In genomic region chr17:41773731-41774193, GRCh38 we compare ENCODE assay signal across 11 cellular contexts. TPM values are rescaled to one million over a fixed set of nuclear protein-coding genes. Genes with fewer than 3 reads are reported as not detected.
DNase-seq lines count a peak whose midpoint lies in the region; ATAC-seq and TF ChIP-seq lines count a peak whose summit lies in the region.
"Had no signal": no experiment of that assay in that cellular context is flagged by ENCODE, and none has a peak within 500 bp of the region (broad histone marks: within the 10 kb centered on the region; RNA-seq: fewer than 3 reads in every experiment).

No MANE protein-coding gene starts in this region.

- H3K4me3 ChIP-seq in astrocyte of the spinal cord (ENCODE audit: low read depth, low read length): no peak overlapping the region

- intact Hi-C loops in Calu3 (cut with micrococcal nuclease; ENCODE audit: unreplicated experiment): loop anchor here (1.0 to 5.0 kb wide), 2 partner anchors 28 to 36 kb away; no protein-coding TSS in a partner anchor

- ATAC-seq in HG03159 (IDR thresholded peaks at IDR 0.05; ENCODE audit: unreplicated experiment): no peak
- ATAC-seq in HG03196 (IDR thresholded peaks at IDR 0.05; ENCODE audit: unreplicated experiment): no peak
- no peak for ATAC-seq in HG02938 (IDR thresholded peaks at IDR 0.05; ENCODE audit: unreplicated experiment)
- ATAC-seq: stimulated activated effector memory CD8-positive, alpha-beta T cell treated with anti-CD3 and anti-CD28 coated beads, Interleukin-12 subunit alpha, Interleukin-12 subunit beta, amount 100 ng/mL, for 72 hours had no signal

- CTCF ChIA-PET in Calu3 (lab: Charles Lee): interaction anchor here (0.6 to 7.3 kb wide), 9 partner anchors 10 to 1966 kb away, joined by 3 to 63 read pairs (median 5); partner anchors contain the start of gene JUP

- H3K36me3 Mint-ChIP-seq in Calu3 (ENCODE audit: insufficient read depth, unreplicated experiment): peaks cover 100% of the 10 kb centered on the region
- peaks cover 7% of the 10 kb centered on the region for H3K36me3 Mint-ChIP-seq in progenitor cell of endocrine pancreas (ENCODE audit: insufficient read depth)
- H3K36me3 Mint-ChIP-seq: stimulated activated effector memory CD8-positive, alpha-beta T cell treated with anti-CD3 and anti-CD28 coated beads, Interleukin-12 subunit alpha, Interleukin-12 subunit beta, amount 100 ng/mL, for 72 hours had no signal

- H3K4me1 Mint-ChIP-seq in Calu3 (ENCODE audit: low read depth, unreplicated experiment) (peaks cover 73% of the 10 kb centered on the region), progenitor cell of endocrine pancreas (ENCODE audit: low read depth) (peaks cover 22% of the 10 kb centered on the region)
- H3K4me1 Mint-ChIP-seq: activated CD4-positive, alpha-beta memory T cell treated with anti-CD3 and anti-CD28 coated beads, Interleukin-2, amount 10 ng/mL, durations not matched to agents 7 days and 5 days had no signal

- H3K9me3 Mint-ChIP-seq in Calu3 (ENCODE audit: low read depth, unreplicated experiment): no peaks in the 10 kb centered on the region
- no peaks in the 10 kb centered on the region for H3K9me3 Mint-ChIP-seq in progenitor cell of endocrine pancreas (ENCODE audit: low read depth)
- H3K9me3 Mint-ChIP-seq: activated CD4-positive, alpha-beta memory T cell treated with anti-CD3 and anti-CD28 coated beads, Interleukin-2, amount 10 ng/mL, durations not matched to agents 7 days and 5 days; stimulated activated effector memory CD8-positive, alpha-beta T cell treated with anti-CD3 and anti-CD28 coated beads, Interleukin-12 subunit alpha, Interleukin-12 subunit beta, amount 100 ng/mL, for 72 hours had no signal

- BruUV-seq in Calu3 (replicated peaks; lab: Mats Ljungman, UMichigan): TSS peak; percentile 46

- H3K27ac Mint-ChIP-seq in Calu3 (ENCODE audit: unreplicated experiment): peak overlapping the region; percentile 87
- peak overlapping the region; percentile 93 for H3K27ac Mint-ChIP-seq in progenitor cell of endocrine pancreas
- H3K27ac Mint-ChIP-seq: activated CD4-positive, alpha-beta memory T cell treated with anti-CD3 and anti-CD28 coated beads, Interleukin-2, amount 10 ng/mL, durations not matched to agents 7 days and 5 days; stimulated activated effector memory CD8-positive, alpha-beta T cell treated with anti-CD3 and anti-CD28 coated beads, Interleukin-12 subunit alpha, Interleukin-12 subunit beta, amount 100 ng/mL, for 72 hours had no signal

- H3K27me3 Mint-ChIP-seq in Calu3 (ENCODE audit: unreplicated experiment): no peaks in the 10 kb centered on the region
- no peaks in the 10 kb centered on the region for H3K27me3 Mint-ChIP-seq in progenitor cell of endocrine pancreas
- H3K27me3 Mint-ChIP-seq: activated CD4-positive, alpha-beta memory T cell treated with anti-CD3 and anti-CD28 coated beads, Interleukin-2, amount 10 ng/mL, durations not matched to agents 7 days and 5 days had no signal

- H3K4me3 Mint-ChIP-seq in Calu3 (ENCODE audit: low read depth, unreplicated experiment) (peak overlapping the region; percentile 59), progenitor cell of endocrine pancreas (ENCODE audit: low read depth) (no peak overlapping the region)
- H3K4me3 Mint-ChIP-seq: activated CD4-positive, alpha-beta memory T cell treated with anti-CD3 and anti-CD28 coated beads, Interleukin-2, amount 10 ng/mL, durations not matched to agents 7 days and 5 days; stimulated activated effector memory CD8-positive, alpha-beta T cell treated with anti-CD3 and anti-CD28 coated beads, Interleukin-12 subunit alpha, Interleukin-12 subunit beta, amount 100 ng/mL, for 72 hours had no signal

- no peak for DNase-seq in Calu3
- peak; percentile 56 for DNase-seq in astrocyte of the spinal cord (ENCODE audit: low read depth, low spot score)
- DNase-seq in iPS-NIHi7 (ENCODE audit: extremely low spot score): peak; percentile 15
- no peak for DNase-seq in progenitor cell of endocrine pancreas (ENCODE audit: low spot score, unreplicated experiment)
- DNase-seq in DMS 273 (lab: John Stamatoyannopoulos, UW; ENCODE audit: unreplicated experiment): no peak
- DNase-seq: activated CD4-positive, alpha-beta memory T cell treated with anti-CD3 and anti-CD28 coated beads, Interleukin-2, amount 10 ng/mL, durations not matched to agents 7 days and 5 days had no signal

- TF ChIP-seq CTCF in Calu3 (IDR thresholded peaks at IDR 0.05; ENCODE audit: unreplicated experiment) (no peak), astrocyte of the spinal cord (IDR thresholded peaks at IDR 0.05; ENCODE audit: low read depth, low read length) (no peak), progenitor cell of endocrine pancreas (IDR thresholded peaks at IDR 0.05; ENCODE audit: unreplicated experiment) (no peak)

- in situ Hi-C loops in astrocyte of the spinal cord (cut with HindIII; ENCODE audit: low sequenced_read_pairs): no loop called here

RNA-seq across cellular contexts. Expression of gene JUP, which starts 12.7 kb away (rescaled TPM):
- total RNA-seq in Calu3 (2022) (695 and 705 TPM in 2 replicates), progenitor cell of endocrine pancreas (195 and 199 TPM in 2 replicates)

RNA-seq across cellular contexts. Expression of gene P3H4, which starts 38.0 kb away (rescaled TPM):
- total RNA-seq in Calu3 (2022) (19.9 and 22.5 TPM in 2 replicates), progenitor cell of endocrine pancreas (30.4 and 31.7 TPM in 2 replicates)

RNA-seq across cellular contexts. Expression of gene FKBP10, which starts 39.0 kb away (rescaled TPM):
- total RNA-seq in Calu3 (2022) (0.92 and 3.6 TPM in 2 replicates), progenitor cell of endocrine pancreas (154 and 155 TPM in 2 replicates)
- total RNA-seq: activated CD4-positive, alpha-beta memory T cell treated with anti-CD3 and anti-CD28 coated beads, Interleukin-2, amount 10 ng/mL, durations not matched to agents 7 days and 5 days had no signal

RNA-seq across cellular contexts. Expression of gene HAP1, which starts 39.3 kb away (rescaled TPM):
- total RNA-seq in Calu3 (2022): 0.86 and 1.2 TPM in 2 replicates
- 13.7 and 14.9 TPM in 2 replicates for total RNA-seq in progenitor cell of endocrine pancreas
- total RNA-seq: left lobe of liver had no signal

Comparison
In these comparisons a context has a peak if more than half of its experiments do, and no peak if none do; other contexts are left out.
1. DNase-seq: peak in astrocyte of the spinal cord (single experiment) and iPS-NIHi7 (single experiment); none in Calu3 (single experiment), progenitor cell of endocrine pancreas (single experiment) and DMS 273 (single experiment).
2. RNA of gene FKBP10, which starts 39.0 kb away (total RNA-seq): 154 to 155 TPM in progenitor cell of endocrine pancreas; 0.92 to 3.6 TPM in Calu3; every median in the first group is over 10 times any median in the second.